In genomic region chr10:110993024-110993693, GRCh38 we compare ENCODE assay signal across 9 cellular contexts.
DNase-seq lines count a peak whose midpoint lies in the region; ATAC-seq, FAIRE-seq and TF ChIP-seq lines count a peak whose summit lies in the region.
"Had no signal": no experiment of that assay in that cellular context is flagged by ENCODE, and none has a peak within 500 bp of the region (broad histone marks: within the 10 kb centered on the region; RNA-seq: fewer than 3 reads in every experiment).

No MANE protein-coding gene starts in this region.

- no peak for TF ChIP-seq POLR2A in GM12891 (IDR thresholded peaks at IDR 0.05; ENCODE audit: low read depth, low read length)
- TF ChIP-seq POLR2A in ovary (IDR thresholded peaks at IDR 0.05), result no peak

- H3K27me3 Mint-ChIP-seq in activated naive CD8-positive, alpha-beta T cell treated with anti-CD3 and anti-CD28 coated beads, Interleukin-2, amount 10 ng/mL, durations not matched to agents 7 days and 5 days, result no peaks in the 10 kb centered on the region
- H3K27me3 Mint-ChIP-seq in naive thymus-derived CD8-positive, alpha-beta T cell, result no peaks in the 10 kb centered on the region

- peaks cover 21% of the 10 kb centered on the region for H3K4me1 Mint-ChIP-seq in activated naive CD8-positive, alpha-beta T cell treated with anti-CD3 and anti-CD28 coated beads, Interleukin-2, amount 10 ng/mL, durations not matched to agents 7 days and 5 days
- H3K4me1 Mint-ChIP-seq in naive thymus-derived CD8-positive, alpha-beta T cell, result peaks cover 6 to 51% (median 34%) of the 10 kb centered on the region in 4 donors

- POLR2A ChIA-PET in activated naive CD8-positive, alpha-beta T cell treated with anti-CD3 and anti-CD28 coated beads, Interleukin-2, amount 10 ng/mL, durations not matched to agents 7 days and 5 days (lab: Charles Lee), result interaction anchor here (0.8 to 1.5 kb wide), 3 partner anchors 13 to 72 kb away, joined by 3 to 5 read pairs (median 3); no protein-coding TSS in a partner anchor
- POLR2A ChIA-PET in naive thymus-derived CD8-positive, alpha-beta T cell (lab: Charles Lee), result no interaction called here

- FAIRE-seq in GM12891 (lab: Jason Lieb, UNC), result peak; percentile 81

- 82 to 87% (median 84%) methylated on average over 4 of the region's 4 CpGs for WGBS in ovary, 3 donors

- H3K36me3 Mint-ChIP-seq in activated naive CD8-positive, alpha-beta T cell treated with anti-CD3 and anti-CD28 coated beads, Interleukin-2, amount 10 ng/mL, durations not matched to agents 7 days and 5 days, result peaks cover 23% of the 10 kb centered on the region
- H3K36me3 Mint-ChIP-seq in naive thymus-derived CD8-positive, alpha-beta T cell, result peaks cover 6 to 27% (median 14%) of the 10 kb centered on the region in 3 donors

- H3K4me1 ChIP-seq in HAP-1 (no peaks in the 10 kb centered on the region), ovary (ENCODE audit: insufficient read depth) (no peaks in the 10 kb centered on the region)

- peak overlapping the region; percentile 63 for H3K4me3 Mint-ChIP-seq in activated naive CD8-positive, alpha-beta T cell treated with anti-CD3 and anti-CD28 coated beads, Interleukin-2, amount 10 ng/mL, durations not matched to agents 7 days and 5 days
- peak overlapping the region; percentile 38 to 78 (median 70) for H3K4me3 Mint-ChIP-seq in naive thymus-derived CD8-positive, alpha-beta T cell

- no peak for TF ChIP-seq EP300 in ovary (IDR thresholded peaks at IDR 0.05)

- no peak overlapping the region for H3K27ac Mint-ChIP-seq in activated naive CD8-positive, alpha-beta T cell treated with anti-CD3 and anti-CD28 coated beads, Interleukin-2, amount 10 ng/mL, durations not matched to agents 7 days and 5 days
- H3K27ac Mint-ChIP-seq in naive thymus-derived CD8-positive, alpha-beta T cell, result peak overlapping the region; percentile 26 to 88 (median 70)

- TF ChIP-seq CTCF in ovary (IDR thresholded peaks at IDR 0.05), result no peak

- DNase-seq in GM12891 (ENCODE audit: insufficient read length, low spot score), result no peak
- no peak for DNase-seq in activated naive CD8-positive, alpha-beta T cell treated with anti-CD3 and anti-CD28 coated beads, Interleukin-2, amount 10 ng/mL, durations not matched to agents 7 days and 5 days
- peak in 7 of 10 donors; percentile 2 to 81 (median 47) for DNase-seq in naive thymus-derived CD8-positive, alpha-beta T cell
- DNase-seq in HAP-1 (ENCODE audit: low spot score in 2 of 2), result no peak
- DNase-seq in KG1 (lab: John Stamatoyannopoulos, UW), result no peak
- DNase-seq in ovary, result no peak
- DNase-seq in NCI-H1105 treated with DMSO at 0.1 percent for 48 hours (lab: John Stamatoyannopoulos, UW), result no peak
- DNase-seq: occipital lobe had no signal

- ATAC-seq in HG02981 (IDR thresholded peaks at IDR 0.05; ENCODE audit: unreplicated experiment), result peak; percentile 85
- peak; percentile 97 for ATAC-seq in activated naive CD8-positive, alpha-beta T cell treated with anti-CD3 and anti-CD28 coated beads, Interleukin-2, amount 10 ng/mL, durations not matched to agents 7 days and 5 days (ENCODE audit: low read depth)
- peak; percentile 98 to 100 for ATAC-seq in naive thymus-derived CD8-positive, alpha-beta T cell

- no peaks in the 10 kb centered on the region for H3K36me3 ChIP-seq in HAP-1 (replicated peaks)
- no peaks in the 10 kb centered on the region for H3K36me3 ChIP-seq in ovary

- no peaks in the 10 kb centered on the region for H3K9me3 Mint-ChIP-seq in activated naive CD8-positive, alpha-beta T cell treated with anti-CD3 and anti-CD28 coated beads, Interleukin-2, amount 10 ng/mL, durations not matched to agents 7 days and 5 days
- H3K9me3 Mint-ChIP-seq in naive thymus-derived CD8-positive, alpha-beta T cell, result peaks cover 0 to 2% (median 0%) of the 10 kb centered on the region in 9 donors

- no peak overlapping the region for H3K27ac ChIP-seq in ovary

- H3K27me3 ChIP-seq in HAP-1 (ENCODE audit: low read depth) (no peaks in the 10 kb centered on the region), ovary (no peaks in the 10 kb centered on the region)

- H3K9me3 ChIP-seq in HAP-1, result no peaks in the 10 kb centered on the region
- no peaks in the 10 kb centered on the region for H3K9me3 ChIP-seq in ovary

- no peak overlapping the region for H3K4me3 ChIP-seq in HAP-1
- H3K4me3 ChIP-seq in ovary, result no peak overlapping the region

- in situ Hi-C loops in HAP-1 (cut with MboI; ENCODE audit: low sequenced_read_pairs), result no loop called here

- intact Hi-C loops in ovary (cut with DNase I), result no loop called here

TF ChIP-seq in GM12891, 5 proteins besides CTCF, POLR2A, EP300 and RAD21:
- no peak for TF ChIP-seq POLR2AphosphoS5 (IDR thresholded peaks at IDR 0.05; ENCODE audit: low read depth, low read length)
- no peak for TF ChIP-seq SPI1 (IDR thresholded peaks at IDR 0.05; ENCODE audit: low read depth, low read length)
- TF ChIP-seq PAX5 (IDR thresholded peaks at IDR 0.05; ENCODE audit: insufficient read depth, low read length, severe bottlenecking), result no peak
- TF ChIP-seq TAF1 (IDR thresholded peaks at IDR 0.05; ENCODE audit: low read depth, low read length), result no peak
- TF ChIP-seq POU2F2 (IDR thresholded peaks at IDR 0.05; ENCODE audit: low read depth, low read length), result no peak

Comparison
In these comparisons a context has a peak if more than half of its experiments do, and no peak if none do; other contexts are left out.
1. DNase-seq: peak in naive thymus-derived CD8-positive, alpha-beta T cell (7 of 10); none in GM12891 (single experiment), activated naive CD8-positive, alpha-beta T cell treated with anti-CD3 and anti-CD28 coated beads, Interleukin-2, amount 10 ng/mL, durations not matched to agents 7 days and 5 days (single experiment), HAP-1 (0 of 2), KG1 (single experiment), ovary (0 of 5) and NCI-H1105 treated with DMSO at 0.1 percent for 48 hours (single experiment).
2. Peak in every context shown above with its lines, with median percentiles within 50 percentile points of each other: ATAC-seq.